In genomic region chr17:83203472-83204221, GRCh38 we compare ENCODE assay signal across 9 cellular contexts.
DNase-seq lines count a peak whose midpoint lies in the region; ATAC-seq, FAIRE-seq and TF ChIP-seq lines count a peak whose summit lies in the region.
"Had no signal": no experiment of that assay in that cellular context is flagged by ENCODE, and none has a peak within 500 bp of the region (broad histone marks: within the 10 kb centered on the region; RNA-seq: fewer than 3 reads in every experiment).

No MANE protein-coding gene starts in this region.

- H3K27ac ChIP-seq in ascending aorta (peak overlapping the region; percentile 79 to 87), liver (ENCODE audit: low read depth in 1 of 2, low read length in 2 of 2) (peak overlapping the region; percentile 51 to 68)

- no peak for FAIRE-seq in H54 (lab: Jason Lieb, UNC)

- H3K4me3 ChIP-seq in ascending aorta (no peak overlapping the region), liver (ENCODE audit: low read depth in 1 of 3, low read length in 3 of 3) (no peak overlapping the region)

- H3K36me3 ChIP-seq in ascending aorta (no peaks in the 10 kb centered on the region), liver (ENCODE audit: control insufficient read depth in 4 of 4, insufficient read depth in 3 of 4, low read depth in 1 of 4, low read length in 3 of 4) (no peaks in the 10 kb centered on the region)

- no peak for TF ChIP-seq RAD21 in liver (IDR thresholded peaks at IDR 0.05)

- no peak overlapping the region for H3K9ac ChIP-seq in liver (ENCODE audit: low read depth in 1 of 2, low read length in 2 of 2)

- WGBS in liver: 87% methylated on average over 20 of the region's 20 CpGs

- peak; percentile 89 for DNase-seq in LHCN-M2 (ENCODE audit: low read depth)
- DNase-seq in ascending aorta (ENCODE audit: low spot score in 2 of 2): peak; percentile 8 to 74
- DNase-seq in stimulated activated naive CD8-positive, alpha-beta T cell treated with anti-CD3 and anti-CD28 coated beads, Interleukin-15, Interleukin-2, amounts not matched to agents 100 U/mL and 50 U/mL, for 24 hours: peak; percentile 5
- DNase-seq in H54 (ENCODE audit: insufficient read length, low spot score): no peak
- no peak for DNase-seq in amniotic stem cell (lab: John Stamatoyannopoulos, UW)
- no peak for DNase-seq in KBM-7
- no peak for DNase-seq in NCI-H2029 treated with DMSO at 0.1 percent for 48 hours (lab: John Stamatoyannopoulos, UW)
- DNase-seq: NCI-H1694 treated with DMSO at 0.1 percent for 48 hours had no signal

- TF ChIP-seq POLR2A in H54 (IDR thresholded peaks at IDR 0.05; ENCODE audit: low read depth, low read length): no peak

- TF ChIP-seq CTCF in ascending aorta (IDR thresholded peaks at IDR 0.05) (no peak), liver (IDR thresholded peaks at IDR 0.05; ENCODE audit: low read depth, low read length, missing input control) (no peak)

- H3K4me1 ChIP-seq in ascending aorta: peaks cover 14 to 31% of the 10 kb centered on the region in 2 donors
- H3K4me1 ChIP-seq in liver (ENCODE audit: control insufficient read depth in 4 of 4, insufficient read depth in 4 of 4, low read length in 3 of 4): peaks cover 0 to 3% (median under 1%) of the 10 kb centered on the region in 4 donors

- H3K27me3 ChIP-seq in ascending aorta (no peaks in the 10 kb centered on the region), liver (ENCODE audit: control insufficient read depth in 4 of 4, insufficient read depth in 4 of 4, low read length in 3 of 4) (no peaks in the 10 kb centered on the region)

- in situ Hi-C loops in KBM-7 (cut with MboI; ENCODE audit: low pct_unique_long_range_greater_than_20kb, low sequenced_read_pairs): no loop called here

- intact Hi-C loops in ascending aorta (cut with DNase I): no loop called here

- H3K9me3 ChIP-seq in ascending aorta: no peaks in the 10 kb centered on the region
- no peaks in the 10 kb centered on the region for H3K9me3 ChIP-seq in liver (ENCODE audit: control insufficient read depth in 4 of 4, low read length in 3 of 4)

- ATAC-seq in stimulated activated naive CD8-positive, alpha-beta T cell treated with anti-CD3 and anti-CD28 coated beads, Interleukin-15, Interleukin-2, amounts not matched to agents 100 U/mL and 50 U/mL, for 24 hours: no peak

TF ChIP-seq in liver, 16 proteins besides CTCF, POLR2A, EP300 and RAD21:
- TF ChIP-seq GABPA (IDR thresholded peaks at IDR 0.05 in 1 of 2, conservative IDR thresholded peaks at IDR 0.05 in 1 of 2): no peak
- no peak for TF ChIP-seq EGR1 (IDR thresholded peaks at IDR 0.05; ENCODE audit: low read depth in 2 of 2)
- TF ChIP-seq TAF1 (conservative IDR thresholded peaks at IDR 0.05): no peak
- TF ChIP-seq, protein P1, sequence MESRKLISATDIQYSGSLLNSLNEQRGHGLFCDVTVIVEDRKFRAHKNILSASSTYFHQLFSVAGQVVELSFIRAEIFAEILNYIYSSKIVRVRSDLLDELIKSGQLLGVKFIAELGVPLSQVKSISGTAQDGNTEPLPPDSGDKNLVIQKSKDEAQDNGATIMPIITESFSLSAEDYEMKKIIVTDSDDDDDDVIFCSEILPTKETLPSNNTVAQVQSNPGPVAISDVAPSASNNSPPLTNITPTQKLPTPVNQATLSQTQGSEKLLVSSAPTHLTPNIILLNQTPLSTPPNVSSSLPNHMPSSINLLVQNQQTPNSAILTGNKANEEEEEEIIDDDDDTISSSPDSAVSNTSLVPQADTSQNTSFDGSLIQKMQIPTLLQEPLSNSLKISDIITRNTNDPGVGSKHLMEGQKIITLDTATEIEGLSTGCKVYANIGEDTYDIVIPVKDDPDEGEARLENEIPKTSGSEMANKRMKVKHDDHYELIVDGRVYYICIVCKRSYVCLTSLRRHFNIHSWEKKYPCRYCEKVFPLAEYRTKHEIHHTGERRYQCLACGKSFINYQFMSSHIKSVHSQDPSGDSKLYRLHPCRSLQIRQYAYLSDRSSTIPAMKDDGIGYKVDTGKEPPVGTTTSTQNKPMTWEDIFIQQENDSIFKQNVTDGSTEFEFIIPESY (IDR thresholded peaks at IDR 0.05): no peak
- TF ChIP-seq YY1 (IDR thresholded peaks at IDR 0.05): no peak
- TF ChIP-seq NR2F2 (IDR thresholded peaks at IDR 0.05): no peak
- TF ChIP-seq, protein P2, sequence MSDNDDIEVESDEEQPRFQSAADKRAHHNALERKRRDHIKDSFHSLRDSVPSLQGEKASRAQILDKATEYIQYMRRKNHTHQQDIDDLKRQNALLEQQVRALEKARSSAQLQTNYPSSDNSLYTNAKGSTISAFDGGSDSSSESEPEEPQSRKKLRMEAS (IDR thresholded peaks at IDR 0.05): no peak
- TF ChIP-seq RXRA (IDR thresholded peaks at IDR 0.05): no peak
- TF ChIP-seq HNF4G (IDR thresholded peaks at IDR 0.05): no peak
- TF ChIP-seq, protein P3, sequence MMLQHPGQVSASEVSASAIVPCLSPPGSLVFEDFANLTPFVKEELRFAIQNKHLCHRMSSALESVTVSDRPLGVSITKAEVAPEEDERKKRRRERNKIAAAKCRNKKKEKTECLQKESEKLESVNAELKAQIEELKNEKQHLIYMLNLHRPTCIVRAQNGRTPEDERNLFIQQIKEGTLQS (IDR thresholded peaks at IDR 0.05): no peak
- TF ChIP-seq SP1 (IDR thresholded peaks at IDR 0.05): no peak
- TF ChIP-seq HNF4A (conservative IDR thresholded peaks at IDR 0.05): no peak

Comparison
In these comparisons a context has a peak if more than half of its experiments do, and no peak if none do; other contexts are left out.
1. DNase-seq: peak in LHCN-M2 (single experiment), ascending aorta (2 of 2) and stimulated activated naive CD8-positive, alpha-beta T cell treated with anti-CD3 and anti-CD28 coated beads, Interleukin-15, Interleukin-2, amounts not matched to agents 100 U/mL and 50 U/mL, for 24 hours (single experiment); none in H54 (single experiment), amniotic stem cell (single experiment), KBM-7 (single experiment) and NCI-H2029 treated with DMSO at 0.1 percent for 48 hours (single experiment).